Comparison of ENCODE assay signal across 27 cellular contexts in the genomic region with DNA sequence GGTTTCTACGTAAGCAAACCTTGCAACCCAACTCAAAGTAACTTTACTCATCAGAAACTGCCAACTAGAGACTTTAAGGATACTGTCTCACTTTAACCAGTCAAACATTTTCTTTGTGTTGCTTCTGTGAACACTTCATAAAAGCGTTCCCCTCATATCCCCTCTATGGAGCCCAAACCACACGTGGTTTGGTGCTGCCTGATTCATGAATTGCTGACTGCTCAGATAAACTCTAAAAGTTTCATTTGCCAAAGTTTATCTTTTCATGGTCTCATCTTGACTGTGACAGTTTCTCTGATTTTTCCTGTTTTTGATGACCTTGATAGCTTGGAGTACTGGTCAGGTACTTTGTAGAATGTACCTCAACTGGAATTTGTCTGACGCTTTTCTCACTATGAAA.
"Had no signal": no experiment of that assay in that cellular context is flagged by ENCODE, and none has a peak within 500 bp of the region (broad histone marks: within the 10 kb centered on the region; RNA-seq: fewer than 3 reads in every experiment).

No MANE protein-coding gene starts in this region.

- H3K27ac ChIP-seq: stomach, suprapubic skin, testis, thoracic aorta, thyroid gland, tibial artery, tibial nerve, transverse colon, upper lobe of left lung, upper lobe of right lung, uterus, vagina had no signal

- FAIRE-seq: urothelium cell line had no signal

- H3K36me3 ChIP-seq: stomach, suprapubic skin, thoracic aorta, thyroid gland, tibial artery, tibial nerve, transverse colon, upper lobe of left lung, upper lobe of right lung, uterus, vagina had no signal

- ATAC-seq: stimulated activated effector memory CD8-positive, alpha-beta T cell treated with anti-CD3 and anti-CD28 coated beads, Interleukin-12 subunit alpha, Interleukin-12 subunit beta, amount 100 ng/mL, for 72 hours; stimulated activated memory B cell treated with anti-CD40 and anti-IgM and Interleukin-4, amounts not matched to agents 10 μg/mL and 1 μg/mL and 100 μg/mL, for 72 hours; stimulated activated naive B cell treated with anti-CD40 and anti-IgM and Interleukin-4, amounts not matched to agents 10 μg/mL and 1 μg/mL and 100 μg/mL, for 72 hours; stimulated activated naive CD8-positive, alpha-beta T cell treated with anti-CD3 and anti-CD28 coated beads, Interleukin-15, amount 100 ng/mL, for 72 hours; stimulated activated naive CD8-positive, alpha-beta T cell treated with anti-CD3 and anti-CD28 coated beads, Interleukin-15, Interleukin-2, amounts not matched to agents 100 U/mL and 50 U/mL, for 24 hours; upper lobe of right lung had no signal

- H3K4me3 ChIP-seq: stomach, suprapubic skin, testis, thoracic aorta, thyroid gland, tibial artery, tibial nerve, transverse colon, upper lobe of left lung, upper lobe of right lung, uterus, vagina had no signal

- H3K27me3 ChIP-seq: stomach, suprapubic skin, testis, thyroid gland, tibial artery, tibial nerve, transverse colon, upper lobe of left lung, upper lobe of right lung, uterus, vagina had no signal

- H3K9me3 ChIP-seq: stomach, suprapubic skin, testis, thoracic aorta, thyroid gland, tibial artery, transverse colon, upper lobe of left lung, upper lobe of right lung, uterus, vagina had no signal

- DNase-seq: stimulated activated CD4-positive, alpha-beta T cell treated with anti-CD3 and anti-CD28 coated beads, Interleukin-2, amount 100 ng/mL, for 48 hours; stimulated activated CD4-positive, alpha-beta T cell treated with anti-CD3 and anti-CD28 coated beads, Interleukin-4, amount 100 ng/mL, for 1 hour; stimulated activated CD4-positive, alpha-beta T cell treated with anti-CD3 and anti-CD28 coated beads, Interleukin-4, amount 100 ng/mL, for 24 hours; stimulated activated CD4-positive, alpha-beta T cell treated with anti-CD3 and anti-CD28 coated beads, Interleukin-4, amount 100 ng/mL, for 4 hours; stimulated activated CD8-positive, alpha-beta memory T cell treated with anti-CD3 and anti-CD28 coated beads, Interleukin-4, amount 100 ng/mL, for 48 hours; stimulated activated naive B cell treated with anti-CD40 and anti-IgM and Interleukin-4, amounts not matched to agents 10 μg/mL and 1 μg/mL and 100 μg/mL, for 72 hours; stimulated activated naive CD4-positive, alpha-beta T cell; stimulated activated naive CD4-positive, alpha-beta T cell treated with Interleukin-2 at 50 U/mL for 16 hours; stimulated activated naive CD8-positive, alpha-beta T cell treated with anti-CD3 and anti-CD28 coated beads, Interleukin-15, amount 100 ng/mL, for 72 hours; stimulated activated naive CD8-positive, alpha-beta T cell treated with anti-CD3 and anti-CD28 coated beads, Interleukin-15, Interleukin-2, amounts not matched to agents 100 U/mL and 50 U/mL, for 24 hours; stomach; substantia nigra; testis; thyroid gland; tibial artery; transverse colon; trophoblast cell; upper lobe of left lung; upper lobe of right lung; uterus had no signal

- H3K4me1 ChIP-seq: stomach, suprapubic skin, testis, thyroid gland, tibial artery, transverse colon, upper lobe of left lung, upper lobe of right lung, uterus, vagina had no signal
